In the genomic region with DNA sequence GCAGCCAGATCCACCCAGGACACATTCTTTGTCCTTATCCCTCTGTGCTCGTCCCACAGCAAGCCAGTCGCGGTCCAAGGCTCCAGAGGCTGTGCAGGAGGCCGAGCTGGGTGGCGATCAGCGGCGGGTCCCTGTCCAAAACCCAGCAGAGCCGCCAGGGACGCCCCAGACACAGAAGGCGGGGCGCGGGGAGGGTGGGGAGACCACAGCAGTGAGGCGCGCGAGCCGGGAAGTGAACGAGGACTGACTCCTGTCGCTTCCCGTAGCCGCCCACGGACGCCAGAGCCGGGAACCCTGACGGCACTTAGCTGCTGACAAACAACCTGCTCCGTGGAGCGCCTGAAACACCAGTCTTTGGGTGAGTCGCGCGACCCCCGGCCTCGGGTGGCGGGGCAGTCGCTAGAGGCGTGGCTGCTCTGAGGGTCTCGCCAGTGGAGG, we compare ENCODE assay signal across 8 cellular contexts. TPM values are rescaled to one million over a fixed set of nuclear protein-coding genes. Genes with fewer than 3 reads are reported as not detected.
DNase-seq lines count a peak whose midpoint lies in the region; ATAC-seq and TF ChIP-seq lines count a peak whose summit lies in the region.

LGALS8 (plus strand) TSS at position 279 of the 438 bp plus-strand sequence. CDS start 2,089 bp downstream, outside the sequence.

- peak within 1 kb of the TSS; percentile 73 for H3K4me2 ChIP-seq in OCI-LY3 (ENCODE audit: low read length)

- no peak for TF ChIP-seq CTCF in BE2C (IDR thresholded peaks at IDR 0.05; ENCODE audit: low read depth, low read length)
- no peak for TF ChIP-seq CTCF in OCI-LY3 (IDR thresholded peaks at IDR 0.05; ENCODE audit: low read depth, low read length)

- H3K27ac ChIP-seq in OCI-LY3 (ENCODE audit: low read length) (no peak within 1 kb of the TSS), esophagus (ENCODE audit: low read depth in 2 of 2, low read length in 1 of 2) (peak within 1 kb of the TSS; percentile 89 to 95), muscle layer of colon (ENCODE audit: low read depth, low read length) (peak within 1 kb of the TSS; percentile 87)

- H3K4me3 ChIP-seq in BE2C (ENCODE audit: low read depth, low read length) (peak within 1 kb of the TSS; percentile 61), OCI-LY3 (ENCODE audit: low read length) (peak within 1 kb of the TSS; percentile 77), esophagus (ENCODE audit: low read depth in 1 of 2, low read length in 2 of 2) (peak within 1 kb of the TSS; percentile 78 to 90), muscle layer of colon (ENCODE audit: low read depth in 1 of 2, low read length in 2 of 2) (peak within 1 kb of the TSS; percentile 81 to 91)

- no peaks in the 10 kb centered on the region for H3K79me2 ChIP-seq in OCI-LY3 (ENCODE audit: low read length)

- H3K27me3 ChIP-seq in BE2C (no peaks in the 10 kb centered on the region), OCI-LY3 (ENCODE audit: low read depth, low read length) (peaks cover 52% of the 10 kb centered on the region), esophagus (ENCODE audit: control insufficient read depth in 1 of 2, insufficient read depth in 2 of 2, low read length in 2 of 2) (no peaks in the 10 kb centered on the region), muscle layer of colon (ENCODE audit: control insufficient read depth in 1 of 2, insufficient read depth in 2 of 2, low read length in 2 of 2) (no peaks in the 10 kb centered on the region)

- H3K9me3 ChIP-seq in BE2C, result no peaks in the 10 kb centered on the region
- no peaks in the 10 kb centered on the region for H3K9me3 ChIP-seq in OCI-LY3 (ENCODE audit: insufficient read depth, low read length)
- no peaks in the 10 kb centered on the region for H3K9me3 ChIP-seq in esophagus (ENCODE audit: control insufficient read depth in 2 of 2, insufficient read depth in 1 of 2, low read depth in 1 of 2, low read length in 1 of 2)
- H3K9me3 ChIP-seq in muscle layer of colon (ENCODE audit: low read length), result no peaks in the 10 kb centered on the region

- peak within 1 kb of the TSS; percentile 85 for H2AFZ ChIP-seq in OCI-LY3 (ENCODE audit: low read depth, low read length)

- DNase-seq in BE2C (peak; percentile 18), GM19240 (ENCODE audit: insufficient read length, low spot score) (peak; percentile 50)
- peak; percentile 84 for DNase-seq in activated T-cell treated with anti-CD3 and anti-CD28 coated beads, Interleukin-2, amount 50 U/mL, for 1 hour
- DNase-seq in stimulated activated CD8-positive, alpha-beta memory T cell treated with anti-CD3 and anti-CD28 coated beads, Interleukin-7, amount 100 ng/mL, for 1 hour (ENCODE audit: low read depth in 2 of 2), result peak; percentile 57 to 74

- H4K20me1 ChIP-seq in OCI-LY3 (ENCODE audit: insufficient read depth, low read length), result no peaks in the 10 kb centered on the region

- ATAC-seq in HG03457 (IDR thresholded peaks at IDR 0.05; ENCODE audit: unreplicated experiment), result peak; percentile 37

- no peaks in the 10 kb centered on the region for H3K36me3 ChIP-seq in BE2C
- no peaks in the 10 kb centered on the region for H3K36me3 ChIP-seq in OCI-LY3 (replicated peaks; ENCODE audit: low read depth, low read length)
- peaks cover 0 to 2% of the 10 kb centered on the region in 2 donors for H3K36me3 ChIP-seq in esophagus (ENCODE audit: control insufficient read depth in 2 of 2, insufficient read depth in 2 of 2, low read length in 1 of 2)
- H3K36me3 ChIP-seq in muscle layer of colon (ENCODE audit: insufficient read depth, low read length), result peaks cover 15% of the 10 kb centered on the region

- WGBS in esophagus, 2 donors, result 1% methylated on average over 30 to 35 of the region's 35 CpGs

- H3K4me1 ChIP-seq in BE2C, result peaks cover 2% of the 10 kb centered on the region; the same call in 1 of the 2 replicates
- H3K4me1 ChIP-seq in OCI-LY3 (ENCODE audit: low read length), result no peaks in the 10 kb centered on the region
- H3K4me1 ChIP-seq in esophagus (ENCODE audit: control insufficient read depth in 2 of 2, insufficient read depth in 2 of 2, low read length in 1 of 2), result no peaks in the 10 kb centered on the region
- H3K4me1 ChIP-seq in muscle layer of colon (ENCODE audit: insufficient read depth, low read length), result peaks cover 6% of the 10 kb centered on the region

- H3K9ac ChIP-seq in OCI-LY3 (ENCODE audit: low read length), result peak within 1 kb of the TSS; percentile 53
- H3K9ac ChIP-seq in muscle layer of colon (ENCODE audit: low read length), result peak within 1 kb of the TSS; percentile 69

RNA-seq across cellular contexts. Expression of gene LGALS8, which starts in this region (rescaled TPM):
- polyA plus RNA-seq in BE2C (2012; ENCODE audit: insufficient read depth, insufficient read length, low read depth), result 19.1 TPM
- polyA plus RNA-seq in esophagus, result 10 to 100 TPM; 22.1 to 22.6 TPM

Comparison
In these comparisons a context has a peak if more than half of its experiments do, and no peak if none do; other contexts are left out.
1. DNase-seq: peak in every context shown above with its lines; median percentile 84 in activated T-cell treated with anti-CD3 and anti-CD28 coated beads, Interleukin-2, amount 50 U/mL, for 1 hour; 66 in stimulated activated CD8-positive, alpha-beta memory T cell treated with anti-CD3 and anti-CD28 coated beads, Interleukin-7, amount 100 ng/mL, for 1 hour; 50 in GM19240; 18 in BE2C.